Comparison of ENCODE assay signal across 14 cellular contexts in the genomic region with DNA sequence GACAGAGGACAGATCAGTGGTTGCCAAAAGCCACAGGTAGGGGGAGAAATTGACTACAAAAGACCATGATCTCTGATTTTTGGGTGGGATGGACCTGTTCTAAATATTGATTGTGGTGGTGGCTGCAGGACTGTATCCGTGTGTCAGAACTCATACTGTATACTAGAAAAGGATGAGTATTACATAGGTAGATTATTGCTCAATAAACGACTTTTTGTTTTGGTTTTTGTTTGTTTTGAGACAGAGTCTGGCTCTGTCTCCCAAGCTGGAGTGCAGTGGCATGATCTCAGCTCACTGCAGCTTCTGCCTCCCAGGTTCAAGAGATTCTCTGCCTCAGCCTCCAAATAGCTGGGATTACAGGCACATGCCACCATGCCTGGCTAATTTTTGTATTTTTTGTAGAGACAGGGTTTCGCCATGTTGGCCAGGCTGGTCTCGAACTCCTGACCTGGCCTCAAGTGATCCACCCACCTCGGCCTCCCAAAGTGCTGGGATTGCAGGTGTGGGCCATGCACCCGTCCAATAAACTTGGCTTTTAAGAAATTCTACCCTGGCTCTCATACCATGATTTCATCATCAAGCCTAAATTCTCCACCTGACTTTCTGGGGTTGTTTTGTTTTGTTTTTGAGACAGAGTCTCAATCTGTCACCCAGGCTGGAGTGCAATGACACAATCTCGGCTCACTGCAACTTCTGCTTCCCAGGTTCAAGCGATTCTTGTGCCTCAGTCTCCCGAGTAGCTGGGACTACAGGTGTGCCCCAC. TPM values are rescaled to one million over a fixed set of nuclear protein-coding genes. Genes with fewer than 3 reads are reported as not detected.
"Had no signal": no experiment of that assay in that cellular context is flagged by ENCODE, and none has a peak within 500 bp of the region (broad histone marks: within the 10 kb centered on the region; RNA-seq: fewer than 3 reads in every experiment).

No MANE protein-coding gene starts in this region.

RNA-seq across cellular contexts. Expression of a gene that starts 5.6 kb away (rescaled TPM):
- total RNA-seq: cerebellum, colonic mucosa, dermis blood vessel endothelial cell, esophagus mucosa, fibroblast of lung, gastrocnemius medialis, lower leg skin, mammary epithelial cell, mucosa of descending colon, omental fat pad, subcutaneous adipose tissue, tibial nerve, ureter had no signal
- polyA plus RNA-seq: fibroblast of lung, mammary epithelial cell had no signal

RNA-seq across cellular contexts. Expression of a gene that starts 10.7 kb away (rescaled TPM):
- total RNA-seq: cerebellum; dermis blood vessel endothelial cell; esophagus mucosa; fibroblast of lung; lower leg skin; mammary epithelial cell; natural killer cell treated with Interleukin-12 subunit alpha and Interleukin-12 subunit beta and Interleukin-15 and Interleukin-18, amount 100 ng/mL, for 72 hours; subcutaneous adipose tissue; ureter had no signal
- polyA plus RNA-seq: fibroblast of lung, mammary epithelial cell had no signal
